Comparison of ENCODE assay signal across 8 cellular contexts in the genomic region with DNA sequence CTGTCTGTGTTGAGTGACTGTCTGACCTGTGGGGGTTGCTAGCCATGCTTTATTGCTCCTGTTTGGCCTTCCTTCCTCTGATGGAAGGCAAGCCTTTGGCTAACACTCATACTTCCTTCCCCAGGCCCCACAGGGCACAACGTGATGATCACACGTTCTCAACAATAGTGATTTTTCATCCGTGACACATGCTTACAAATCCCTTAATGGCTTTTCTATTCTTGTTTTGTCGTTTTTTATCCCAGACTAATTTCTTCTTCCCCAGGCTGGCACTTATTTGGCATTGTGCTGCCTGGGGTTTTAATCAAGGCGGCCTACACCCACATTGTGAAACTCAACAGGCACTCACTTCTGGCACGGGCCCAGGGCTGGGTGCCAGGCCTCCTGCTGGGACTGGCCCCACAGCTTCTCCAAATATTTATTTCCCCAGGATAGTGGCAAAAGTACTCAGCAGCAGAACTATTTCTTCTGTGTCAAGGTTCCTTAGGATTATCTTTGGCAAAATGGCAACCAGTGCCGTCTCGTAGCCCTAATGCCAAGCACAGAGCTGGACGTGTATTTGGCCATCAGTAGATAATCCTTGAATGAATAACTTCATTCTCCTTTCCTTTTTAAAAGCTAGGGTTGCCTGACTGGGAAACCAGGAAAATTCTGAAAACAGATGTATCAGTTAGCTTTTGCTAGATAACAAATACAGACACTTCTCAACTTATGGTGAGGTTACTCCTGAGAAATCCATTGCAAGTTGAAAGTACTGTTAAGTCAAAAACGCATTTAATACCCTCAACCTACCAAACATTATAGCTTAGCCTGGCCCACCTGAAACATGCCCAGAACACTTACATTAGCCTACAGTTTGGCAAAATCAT. TPM values are rescaled to one million over a fixed set of nuclear protein-coding genes. Genes with fewer than 3 reads are reported as not detected.
A peak's percentile ranks its signal among the peaks of the same experiment; 100 is the strongest.
DNase-seq lines count a peak whose midpoint lies in the region; ATAC-seq and TF ChIP-seq lines count a peak whose summit lies in the region.

No MANE protein-coding gene starts in this region.

- no peaks in the 10 kb centered on the region for H3K9me3 ChIP-seq in CD8-positive, alpha-beta T cell (ENCODE audit: low read length)

- no peaks in the 10 kb centered on the region for H3K9me3 Mint-ChIP-seq in CD8-positive, alpha-beta T cell
- no peaks in the 10 kb centered on the region for H3K9me3 Mint-ChIP-seq in activated naive CD4-positive, alpha-beta T cell treated with anti-CD3 and anti-CD28 coated beads, Interleukin-2, amount 50 U/mL, for 72 hours
- H3K9me3 Mint-ChIP-seq in activated T-helper 1 cell treated with anti-CD3 and anti-CD28 coated beads, Interleukin-12 subunit alpha, Interleukin-12 subunit beta, Interleukin-2, Interleukin-4 antibody, amounts not matched to agents 30 ng/mL and 10 ng/mL and 1 ng/mL, durations not matched to agents 14 hours and 24 hours and 36 hours = peaks cover 7% of the 10 kb centered on the region

- no peak for DNase-seq in CD8-positive, alpha-beta T cell
- DNase-seq in LNCaP clone FGC (ENCODE audit: low read depth) = peak; percentile 91
- DNase-seq in activated naive CD4-positive, alpha-beta T cell treated with anti-CD3 and anti-CD28 coated beads, Interleukin-2, amount 50 U/mL, for 72 hours (ENCODE audit: low spot score in 2 of 2) = no peak
- DNase-seq in left cardiac atrium = peak; percentile 90
- peak; percentile 58 for DNase-seq in smooth muscle cell of the brain vasculature (ENCODE audit: low read depth, low spot score)
- DNase-seq in activated T-helper 1 cell treated with anti-CD3 and anti-CD28 coated beads, Interleukin-12 subunit alpha, Interleukin-12 subunit beta, Interleukin-2, Interleukin-4 antibody, amounts not matched to agents 30 ng/mL and 10 ng/mL and 1 ng/mL, durations not matched to agents 14 hours and 24 hours and 36 hours (ENCODE audit: low spot score) = no peak
- DNase-seq in T-helper 2 cell = no peak

- ATAC-seq in CD8-positive, alpha-beta T cell = no peak
- ATAC-seq in activated naive CD4-positive, alpha-beta T cell treated with anti-CD3 and anti-CD28 coated beads, Interleukin-2, amount 50 U/mL, for 72 hours = no peak
- ATAC-seq in left cardiac atrium = peak; percentile 90 to 92
- ATAC-seq in GM19467 (IDR thresholded peaks at IDR 0.05; ENCODE audit: unreplicated experiment) = no peak

- H3K4me1 Mint-ChIP-seq in CD8-positive, alpha-beta T cell (ENCODE audit: low read depth) = peaks cover 93% of the 10 kb centered on the region
- peaks cover 84% of the 10 kb centered on the region for H3K4me1 Mint-ChIP-seq in activated T-helper 1 cell treated with anti-CD3 and anti-CD28 coated beads, Interleukin-12 subunit alpha, Interleukin-12 subunit beta, Interleukin-2, Interleukin-4 antibody, amounts not matched to agents 30 ng/mL and 10 ng/mL and 1 ng/mL, durations not matched to agents 14 hours and 24 hours and 36 hours (ENCODE audit: low read depth)

- H3K27ac Mint-ChIP-seq in CD8-positive, alpha-beta T cell = peak overlapping the region; percentile 98
- peak overlapping the region; percentile 51 to 91 for H3K27ac Mint-ChIP-seq in activated naive CD4-positive, alpha-beta T cell treated with anti-CD3 and anti-CD28 coated beads, Interleukin-2, amount 50 U/mL, for 72 hours
- no peak overlapping the region for H3K27ac Mint-ChIP-seq in activated T-helper 1 cell treated with anti-CD3 and anti-CD28 coated beads, Interleukin-12 subunit alpha, Interleukin-12 subunit beta, Interleukin-2, Interleukin-4 antibody, amounts not matched to agents 30 ng/mL and 10 ng/mL and 1 ng/mL, durations not matched to agents 14 hours and 24 hours and 36 hours

- no peak for TF ChIP-seq CTCF in CD8-positive, alpha-beta T cell (IDR thresholded peaks at IDR 0.05)
- no peak for TF ChIP-seq CTCF in LNCaP clone FGC (IDR thresholded peaks at IDR 0.05; ENCODE audit: control insufficient read depth, extremely low read depth, insufficient read depth)

- intact Hi-C loops in CD8-positive, alpha-beta T cell (cut with DNase I, micrococcal nuclease) = loop anchor here in 1 of 2 experiments (5.0 kb wide), 1 partner anchor 35 kb away; no protein-coding TSS in a partner anchor
- intact Hi-C loops in left cardiac atrium (cut with DNase I) = no loop called here
- intact Hi-C loops in activated T-helper 1 cell treated with anti-CD3 and anti-CD28 coated beads, Interleukin-12 subunit alpha, Interleukin-12 subunit beta, Interleukin-2, Interleukin-4 antibody, amounts not matched to agents 30 ng/mL and 10 ng/mL and 1 ng/mL, durations not matched to agents 14 hours and 24 hours and 36 hours (cut with micrococcal nuclease) = no loop called here

- no peak overlapping the region for H3K4me3 Mint-ChIP-seq in CD8-positive, alpha-beta T cell
- H3K4me3 Mint-ChIP-seq in activated T-helper 1 cell treated with anti-CD3 and anti-CD28 coated beads, Interleukin-12 subunit alpha, Interleukin-12 subunit beta, Interleukin-2, Interleukin-4 antibody, amounts not matched to agents 30 ng/mL and 10 ng/mL and 1 ng/mL, durations not matched to agents 14 hours and 24 hours and 36 hours = no peak overlapping the region

- H3K36me3 Mint-ChIP-seq in CD8-positive, alpha-beta T cell = peaks cover 4% of the 10 kb centered on the region
- H3K36me3 Mint-ChIP-seq in activated naive CD4-positive, alpha-beta T cell treated with anti-CD3 and anti-CD28 coated beads, Interleukin-2, amount 50 U/mL, for 72 hours = peaks cover 9 to 23% of the 10 kb centered on the region in 2 donors
- H3K36me3 Mint-ChIP-seq in activated T-helper 1 cell treated with anti-CD3 and anti-CD28 coated beads, Interleukin-12 subunit alpha, Interleukin-12 subunit beta, Interleukin-2, Interleukin-4 antibody, amounts not matched to agents 30 ng/mL and 10 ng/mL and 1 ng/mL, durations not matched to agents 14 hours and 24 hours and 36 hours (ENCODE audit: low read depth) = peaks cover 12% of the 10 kb centered on the region

- CTCF ChIA-PET in CD8-positive, alpha-beta T cell (lab: Charles Lee) = interaction anchor here (0.6 to 7.9 kb wide), 10 partner anchors 13 to 124 kb away, joined by 3 to 70 read pairs (median 4); no protein-coding TSS in a partner anchor

- H3K4me3 ChIP-seq in CD8-positive, alpha-beta T cell (ENCODE audit: low read depth, low read length) = no peak overlapping the region
- H3K4me3 ChIP-seq in LNCaP clone FGC (ENCODE audit: low read depth, low read length) = no peak overlapping the region

- no peak overlapping the region for H3K27ac ChIP-seq in CD8-positive, alpha-beta T cell (ENCODE audit: low read depth, low read length)

- H3K27me3 Mint-ChIP-seq in CD8-positive, alpha-beta T cell (ENCODE audit: low read depth) = no peaks in the 10 kb centered on the region
- H3K27me3 Mint-ChIP-seq in activated T-helper 1 cell treated with anti-CD3 and anti-CD28 coated beads, Interleukin-12 subunit alpha, Interleukin-12 subunit beta, Interleukin-2, Interleukin-4 antibody, amounts not matched to agents 30 ng/mL and 10 ng/mL and 1 ng/mL, durations not matched to agents 14 hours and 24 hours and 36 hours (ENCODE audit: insufficient read depth) = no peaks in the 10 kb centered on the region

- no peaks in the 10 kb centered on the region for H3K27me3 ChIP-seq in CD8-positive, alpha-beta T cell (ENCODE audit: insufficient read depth, low read length)

- POLR2A ChIA-PET in CD8-positive, alpha-beta T cell (lab: Charles Lee) = interaction anchor here (0.6 to 3.6 kb wide), 4 partner anchors 8 to 51 kb away, joined by 3 to 20 read pairs (median 5); no protein-coding TSS in a partner anchor

- no peaks in the 10 kb centered on the region for H3K36me3 ChIP-seq in CD8-positive, alpha-beta T cell (ENCODE audit: insufficient read depth, low read length)

- H3K4me1 ChIP-seq in CD8-positive, alpha-beta T cell (ENCODE audit: insufficient read depth, low read length) = peaks cover 93% of the 10 kb centered on the region

RNA-seq across cellular contexts. Expression of a gene that starts 30.6 kb away (rescaled TPM):
- 10 to 100 TPM; 18.8 to 19.5 TPM for total RNA-seq in CD8-positive, alpha-beta T cell
- total RNA-seq in activated naive CD4-positive, alpha-beta T cell treated with anti-CD3 and anti-CD28 coated beads, Interleukin-2, amount 50 U/mL, for 72 hours = 10 to 100 TPM; 34.2 to 59.9 TPM
- total RNA-seq in left cardiac atrium = 10 to 100 TPM in 1 of 2 donors, 1 to 10 TPM in 1; 8.0 to 10.2 TPM
- total RNA-seq in activated T-helper 1 cell treated with anti-CD3 and anti-CD28 coated beads, Interleukin-12 subunit alpha, Interleukin-12 subunit beta, Interleukin-2, Interleukin-4 antibody, amounts not matched to agents 30 ng/mL and 10 ng/mL and 1 ng/mL, durations not matched to agents 14 hours and 24 hours and 36 hours = 50.6 and 59.7 TPM in 2 replicates

Comparison
In these comparisons a context has a peak if more than half of its experiments do, and no peak if none do; other contexts are left out.
1. ATAC-seq: peak in left cardiac atrium (2 of 2); none in CD8-positive, alpha-beta T cell (single experiment), activated naive CD4-positive, alpha-beta T cell treated with anti-CD3 and anti-CD28 coated beads, Interleukin-2, amount 50 U/mL, for 72 hours (0 of 2) and GM19467 (single experiment).
2. DNase-seq: peak in LNCaP clone FGC (single experiment), left cardiac atrium (single experiment) and smooth muscle cell of the brain vasculature (single experiment); none in CD8-positive, alpha-beta T cell (0 of 7), activated naive CD4-positive, alpha-beta T cell treated with anti-CD3 and anti-CD28 coated beads, Interleukin-2, amount 50 U/mL, for 72 hours (0 of 2), activated T-helper 1 cell treated with anti-CD3 and anti-CD28 coated beads, Interleukin-12 subunit alpha, Interleukin-12 subunit beta, Interleukin-2, Interleukin-4 antibody, amounts not matched to agents 30 ng/mL and 10 ng/mL and 1 ng/mL, durations not matched to agents 14 hours and 24 hours and 36 hours (single experiment) and T-helper 2 cell (0 of 5).